Comparison of ENCODE assay signal across 36 cellular contexts in the genomic region with DNA sequence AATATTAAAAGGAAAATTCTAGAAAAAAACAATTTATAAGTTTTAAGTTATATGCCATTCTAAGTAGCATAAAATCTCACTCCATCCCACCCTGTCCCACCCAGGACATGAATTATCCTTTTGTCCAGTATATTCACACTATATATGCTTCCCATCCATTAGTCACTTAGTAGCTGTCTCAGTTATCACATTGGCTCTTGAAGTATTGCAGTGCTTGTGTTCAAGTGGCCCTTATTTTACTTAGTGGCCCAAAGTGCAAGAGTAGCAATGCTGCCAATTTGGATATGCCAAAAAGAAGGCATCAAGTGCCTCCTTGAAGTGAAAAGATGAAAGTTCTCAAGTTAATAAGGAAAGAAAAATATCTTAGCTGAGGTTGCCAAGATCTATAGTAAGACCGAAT.
"Had no signal": no experiment of that assay in that cellular context is flagged by ENCODE, and none has a peak within 500 bp of the region (broad histone marks: within the 10 kb centered on the region; RNA-seq: fewer than 3 reads in every experiment).

No MANE protein-coding gene starts in this region.

- DNase-seq: Karpas-422, Kasumi-1, MG63, MM.1S, MV-4-11, NCI-H1048, NCI-H1092, NCI-H1092 treated with DMSO at 0.1 percent for 48 hours, NCI-H1105, NCI-H1105 treated with DMSO at 0.1 percent for 48 hours, NCI-H1417, NCI-H1417 treated with DMSO at 0.1 percent for 48 hours, NCI-H1436, NCI-H1436 treated with DMSO at 0.1 percent for 48 hours, NCI-H146, NCI-H1694, NCI-H1694 treated with DMSO at 0.1 percent for 48 hours, NCI-H187, NCI-H187 treated with DMSO at 0.1 percent for 48 hours, NCI-H1930, NCI-H2029, NCI-H2029 treated with DMSO at 0.1 percent for 48 hours, NCI-H2081, NCI-H2081 treated with DMSO at 0.1 percent for 48 hours, NCI-H2107, NCI-H2171, NCI-H2171 treated with DMSO at 0.1 percent for 48 hours, NCI-H2227 treated with DMSO at 0.1 percent for 48 hours, NCI-H226, NCI-H345, NCI-H446, NCI-H446 treated with DMSO at 0.1 percent for 48 hours, NCI-H510A, NCI-H510A treated with DMSO at 0.1 percent for 48 hours, NCI-H524, NCI-H524 treated with DMSO at 0.1 percent for 48 hours had no signal

- H3K27me3 ChIP-seq: MG63 had no signal

- H3K4me3 ChIP-seq: MG63 had no signal

- H3K36me3 ChIP-seq: MG63 had no signal

- H3K9me3 ChIP-seq: MG63 had no signal
